In the genomic region with DNA sequence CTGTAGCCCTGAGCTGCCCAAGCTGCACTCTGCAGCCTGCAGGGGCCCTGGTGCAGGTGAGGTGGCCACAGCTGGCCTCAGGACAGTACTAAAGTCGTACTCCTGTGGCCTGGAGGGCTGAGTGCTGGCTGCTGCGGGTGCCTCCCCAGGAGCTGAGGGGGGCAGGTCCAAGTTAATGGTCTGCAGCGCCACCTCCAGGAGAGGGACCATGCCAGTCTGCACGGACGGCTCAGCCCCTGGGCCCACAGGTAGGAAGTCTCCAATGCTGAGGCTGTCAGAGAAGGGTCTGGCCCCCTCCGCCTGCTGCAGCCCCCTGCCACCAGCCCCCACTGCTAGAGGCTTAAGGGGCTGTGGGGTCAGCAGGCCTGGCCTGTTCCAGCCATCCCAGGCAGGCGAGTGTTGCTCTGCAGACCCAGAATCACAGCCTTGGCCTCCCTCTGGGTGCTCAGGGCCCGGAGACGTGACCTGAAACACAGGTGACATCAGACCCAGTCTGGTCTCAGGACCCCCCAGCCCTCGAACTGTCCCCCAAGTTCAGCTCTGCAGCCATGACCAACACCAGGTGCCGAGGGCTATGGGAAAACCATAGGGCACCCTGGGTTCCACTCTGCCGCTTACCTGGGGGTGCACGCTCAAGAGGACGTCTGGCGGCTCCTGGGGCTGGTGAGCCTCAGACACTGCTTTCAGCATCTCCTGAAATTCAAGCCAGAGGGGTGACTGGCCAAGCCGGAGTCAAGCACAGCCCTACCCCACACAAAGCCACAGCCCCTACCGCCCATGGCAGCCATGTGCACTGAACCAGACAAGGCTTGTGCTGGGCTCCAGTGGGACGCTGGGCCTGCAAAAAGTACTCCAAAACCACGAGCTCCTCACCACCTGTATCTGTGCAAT, we compare ENCODE assay signal across 1 cellular context.
TF ChIP-seq lines count a peak whose summit lies in the region.

No MANE protein-coding gene starts in this region.

TF ChIP-seq in endothelial cell of umbilical vein, 7 proteins besides CTCF, POLR2A, EP300 and RAD21:
- TF ChIP-seq FOS (IDR thresholded peaks at IDR 0.05; ENCODE audit: borderline replicate concordance, insufficient read depth, low read length), result no peak
- TF ChIP-seq POLR2AphosphoS5 (IDR thresholded peaks at IDR 0.05; ENCODE audit: insufficient read depth, low read depth, low read length), result no peak
- TF ChIP-seq JUN (IDR thresholded peaks at IDR 0.05; ENCODE audit: borderline replicate concordance, insufficient read depth, insufficient read length, low read depth), result no peak
- TF ChIP-seq EZH2 (IDR thresholded peaks at IDR 0.05; ENCODE audit: borderline replicate concordance, low read depth, low read length, severe bottlenecking), result no peak
- no peak for TF ChIP-seq MYC (IDR thresholded peaks at IDR 0.05; ENCODE audit: low read depth, low read length)
- TF ChIP-seq GATA2 (IDR thresholded peaks at IDR 0.05; ENCODE audit: insufficient read depth, insufficient read length, low read depth, low read length), result no peak
- TF ChIP-seq, protein P1, sequence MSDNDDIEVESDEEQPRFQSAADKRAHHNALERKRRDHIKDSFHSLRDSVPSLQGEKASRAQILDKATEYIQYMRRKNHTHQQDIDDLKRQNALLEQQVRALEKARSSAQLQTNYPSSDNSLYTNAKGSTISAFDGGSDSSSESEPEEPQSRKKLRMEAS (IDR thresholded peaks at IDR 0.05; ENCODE audit: insufficient read depth, insufficient read length), result no peak
